Comparison of ENCODE assay signal across 19 cellular contexts in genomic region chr5:138549414-138549813, GRCh38. TPM values are rescaled to one million over a fixed set of nuclear protein-coding genes. Genes with fewer than 3 reads are reported as not detected.
DNase-seq lines count a peak whose midpoint lies in the region; ATAC-seq and TF ChIP-seq lines count a peak whose summit lies in the region.
"Had no signal": no experiment of that assay in that cellular context is flagged by ENCODE, and none has a peak within 500 bp of the region (broad histone marks: within the 10 kb centered on the region; RNA-seq: fewer than 3 reads in every experiment).

No MANE protein-coding gene starts in this region.

- TF ChIP-seq CTCF in C4-2B (conservative IDR thresholded peaks at IDR 0.05) (no peak), chondrocyte (IDR thresholded peaks at IDR 0.05) (no peak)

- CTCF ChIA-PET in activated CD4-positive, alpha-beta T cell treated with anti-CD3 and anti-CD28 coated beads, Interleukin-2, amount 10 ng/mL, durations not matched to agents 7 days and 5 days (lab: Charles Lee): no interaction called here

- H3K9me3 Mint-ChIP-seq in activated CD4-positive, alpha-beta T cell treated with anti-CD3 and anti-CD28 coated beads, Interleukin-2, amount 10 ng/mL, durations not matched to agents 7 days and 5 days: no peaks in the 10 kb centered on the region
- no peaks in the 10 kb centered on the region for H3K9me3 Mint-ChIP-seq in chondrocyte (ENCODE audit: low read depth)
- H3K9me3 Mint-ChIP-seq: HFFc6 had no signal

- no peaks in the 10 kb centered on the region for H3K9me3 ChIP-seq in T-helper 17 cell (ENCODE audit: control insufficient read depth, low read length, poor library complexity, severe bottlenecking)
- H3K9me3 ChIP-seq: BLaER1 treated with 17β-estradiol and CSF1 and Interleukin-3, amounts not matched to agents 10 nM and 100 nM; Caco-2 had no signal

- DNase-seq in activated CD4-positive, alpha-beta T cell treated with anti-CD3 and anti-CD28 coated beads, Interleukin-2, amount 10 ng/mL, durations not matched to agents 7 days and 5 days: no peak
- DNase-seq in activated CD4-positive, alpha-beta T cell treated with anti-CD3 and anti-CD28 coated beads for 48 hours: no peak
- DNase-seq in T-helper 17 cell: no peak
- no peak for DNase-seq in chondrocyte (ENCODE audit: low spot score)
- no peak for DNase-seq in globus pallidus (ENCODE audit: low spot score)
- no peak for DNase-seq in amygdala (lab: John Stamatoyannopoulos, UW)
- DNase-seq: Caco-2; CD4-positive, CD25-positive, alpha-beta regulatory T cell; DMS79 treated with DMSO at 0.1 percent for 48 hours; GF-D8; GOT3; H7; HFFc6; IMR-90 had no signal

- ATAC-seq in T-helper 17 cell (no peak), GM19023 (IDR thresholded peaks at IDR 0.05; ENCODE audit: unreplicated experiment) (no peak)
- ATAC-seq: HCT116 had no signal

- H3K27me3 Mint-ChIP-seq in activated CD4-positive, alpha-beta T cell treated with anti-CD3 and anti-CD28 coated beads, Interleukin-2, amount 10 ng/mL, durations not matched to agents 7 days and 5 days: no peaks in the 10 kb centered on the region
- H3K27me3 Mint-ChIP-seq in T-helper 17 cell (no peaks in the 10 kb centered on the region), chondrocyte (ENCODE audit: low read depth) (no peaks in the 10 kb centered on the region)
- H3K27me3 Mint-ChIP-seq: B cell; CD4-positive, CD25-positive, alpha-beta regulatory T cell had no signal

- H3K36me3 Mint-ChIP-seq in activated CD4-positive, alpha-beta T cell treated with anti-CD3 and anti-CD28 coated beads, Interleukin-2, amount 10 ng/mL, durations not matched to agents 7 days and 5 days (ENCODE audit: low read depth): peaks cover 20% of the 10 kb centered on the region
- H3K36me3 Mint-ChIP-seq in T-helper 17 cell (ENCODE audit: low read depth) (peaks cover under 1% of the 10 kb centered on the region), chondrocyte (ENCODE audit: low read depth) (peaks cover 5% of the 10 kb centered on the region)

- H3K4me3 Mint-ChIP-seq in activated CD4-positive, alpha-beta T cell treated with anti-CD3 and anti-CD28 coated beads, Interleukin-2, amount 10 ng/mL, durations not matched to agents 7 days and 5 days: no peak overlapping the region
- H3K4me3 Mint-ChIP-seq in T-helper 17 cell (no peak overlapping the region), chondrocyte (ENCODE audit: unreplicated experiment) (no peak overlapping the region)
- H3K4me3 Mint-ChIP-seq: B cell, HFFc6 had no signal

- peak overlapping the region; percentile 33; the same call in 1 of the 2 replicates for H3K27ac ChIP-seq in C4-2B
- H3K27ac ChIP-seq: BLaER1 treated with 17β-estradiol and CSF1 and Interleukin-3, amounts not matched to agents 10 nM and 100 nM had no signal

- peak overlapping the region; percentile 4 for H3K27ac Mint-ChIP-seq in activated CD4-positive, alpha-beta T cell treated with anti-CD3 and anti-CD28 coated beads, Interleukin-2, amount 10 ng/mL, durations not matched to agents 7 days and 5 days
- H3K27ac Mint-ChIP-seq in T-helper 17 cell (peak overlapping the region; percentile 70), chondrocyte (ENCODE audit: unreplicated experiment) (peak overlapping the region; percentile 59)
- H3K27ac Mint-ChIP-seq: B cell had no signal

- POLR2A ChIA-PET in activated CD4-positive, alpha-beta T cell treated with anti-CD3 and anti-CD28 coated beads, Interleukin-2, amount 10 ng/mL, durations not matched to agents 7 days and 5 days (lab: Charles Lee): no interaction called here

- peaks cover 34% of the 10 kb centered on the region for H3K4me1 Mint-ChIP-seq in activated CD4-positive, alpha-beta T cell treated with anti-CD3 and anti-CD28 coated beads, Interleukin-2, amount 10 ng/mL, durations not matched to agents 7 days and 5 days
- H3K4me1 Mint-ChIP-seq in T-helper 17 cell (peaks cover 26% of the 10 kb centered on the region), chondrocyte (ENCODE audit: low read depth) (peaks cover 30% of the 10 kb centered on the region)

RNA-seq across cellular contexts. Expression of gene ETF1, which starts 6.4 kb away (rescaled TPM):
- 10 to 100 TPM; 65.3 to 72.1 TPM for total RNA-seq in activated CD4-positive, alpha-beta T cell treated with anti-CD3 and anti-CD28 coated beads, Interleukin-2, amount 10 ng/mL, durations not matched to agents 7 days and 5 days
- total RNA-seq in T-helper 17 cell (100 to 1,000 TPM; 150 to 165 TPM), chondrocyte (85.2 to 92.1 TPM (median 88.6 TPM) in 3 replicates)

RNA-seq across cellular contexts. Expression of gene HSPA9, which starts 25.8 kb away (rescaled TPM):
- total RNA-seq in activated CD4-positive, alpha-beta T cell treated with anti-CD3 and anti-CD28 coated beads, Interleukin-2, amount 10 ng/mL, durations not matched to agents 7 days and 5 days: 100 to 1,000 TPM; 168 to 171 TPM
- total RNA-seq in T-helper 17 cell (100 to 1,000 TPM; 291 to 305 TPM), chondrocyte (164 to 241 TPM (median 237 TPM) in 3 replicates)

Comparison
In these comparisons a context has a peak if more than half of its experiments do, and no peak if none do; other contexts are left out.
1. H3K27ac Mint-ChIP-seq: peak in every context shown above with its lines; median percentile 70 in T-helper 17 cell; 59 in chondrocyte; 4 in activated CD4-positive, alpha-beta T cell treated with anti-CD3 and anti-CD28 coated beads, Interleukin-2, amount 10 ng/mL, durations not matched to agents 7 days and 5 days.